In genomic region chr16:17556276-17557052, GRCh38 we compare ENCODE assay signal across 1 cellular context.
TF ChIP-seq lines count a peak whose summit lies in the region.

No MANE protein-coding gene starts in this region.

TF ChIP-seq in WTC11, 78 proteins besides CTCF, POLR2A, EP300 and RAD21 (continued from another document):
- no peak for TF ChIP-seq PREB (CRISPR knock-in tag; IDR thresholded peaks at IDR 0.05; ENCODE audit: borderline replicate concordance)
- no peak for TF ChIP-seq FOXP4 (CRISPR knock-in tag; IDR thresholded peaks at IDR 0.05)
- TF ChIP-seq MLX (CRISPR knock-in tag; IDR thresholded peaks at IDR 0.05), result no peak
- no peak for TF ChIP-seq JAZF1 (CRISPR knock-in tag; IDR thresholded peaks at IDR 0.05)
- TF ChIP-seq RORB (CRISPR knock-in tag; IDR thresholded peaks at IDR 0.05), result no peak
- TF ChIP-seq ZNF512 (CRISPR knock-in tag; IDR thresholded peaks at IDR 0.05; ENCODE audit: borderline replicate concordance), result no peak
- no peak for TF ChIP-seq ZNF671 (CRISPR knock-in tag; IDR thresholded peaks at IDR 0.05)
- no peak for TF ChIP-seq E2F5 (CRISPR knock-in tag; IDR thresholded peaks at IDR 0.05)
